9 cellular contexts compared by ENCODE assay signal in the genomic region with DNA sequence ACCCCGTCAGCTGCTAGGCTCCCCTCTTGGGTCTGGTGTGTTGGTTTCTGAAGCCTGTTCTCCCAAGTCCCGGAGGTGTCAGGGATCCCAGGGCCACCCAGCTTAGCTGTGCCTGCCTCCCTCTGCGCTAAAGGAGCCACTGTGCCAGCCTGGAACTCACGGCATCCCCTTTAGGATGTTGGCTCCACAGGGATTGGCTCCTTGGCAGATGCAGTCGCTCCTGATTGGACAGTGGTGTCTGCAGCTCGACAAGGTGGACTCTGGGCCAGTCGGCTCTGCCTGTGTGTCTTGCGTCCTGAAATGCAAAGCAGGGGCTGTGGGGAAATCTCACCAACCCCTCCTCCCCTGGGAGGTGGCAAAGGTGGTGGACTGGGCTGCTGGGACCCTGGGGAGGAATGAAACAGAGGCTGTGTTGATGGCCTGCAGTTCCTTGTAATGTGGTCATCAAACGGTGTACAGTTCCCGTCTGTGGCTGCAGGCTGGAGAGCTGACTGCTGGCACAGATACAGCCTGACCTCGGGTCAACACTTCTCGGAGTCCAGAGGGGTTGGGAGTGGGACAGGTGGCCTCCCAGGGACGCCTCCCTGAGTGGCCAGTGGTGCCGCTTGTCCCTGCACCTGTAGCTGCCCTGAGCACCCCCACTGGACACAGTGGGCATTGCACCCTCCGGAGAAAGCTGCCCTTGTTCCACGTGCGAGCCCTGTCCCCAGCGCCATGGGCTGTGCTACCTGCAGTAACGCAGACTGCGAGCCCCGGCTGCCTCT. TPM values are rescaled to one million over a fixed set of nuclear protein-coding genes. Genes with fewer than 3 reads are reported as not detected.
DNase-seq lines count a peak whose midpoint lies in the region; ATAC-seq, FAIRE-seq and TF ChIP-seq lines count a peak whose summit lies in the region.
"Had no signal": no experiment of that assay in that cellular context is flagged by ENCODE, and none has a peak within 500 bp of the region (broad histone marks: within the 10 kb centered on the region; RNA-seq: fewer than 3 reads in every experiment).

No MANE protein-coding gene starts in this region.

- CTCF ChIA-PET in endothelial cell of umbilical vein (lab: Charles Lee), result interaction anchor here (0.6 to 2.3 kb wide), 27 partner anchors 8 to 212 kb away, joined by 3 to 14 read pairs (median 5); partner anchors contain the start of gene ICMT

- no TSS peak for BruUV-seq in endothelial cell of umbilical vein (replicated peaks; lab: Mats Ljungman, UMichigan)

- intact Hi-C loops in endothelial cell of umbilical vein (cut with micrococcal nuclease) (no loop called here), posterior vena cava (cut with DNase I) (no loop called here)

- H3K9ac ChIP-seq in endothelial cell of umbilical vein (replicated peaks; ENCODE audit: extremely low read depth, insufficient read depth, low read length), result no peak overlapping the region

- FAIRE-seq in endothelial cell of umbilical vein (lab: Jason Lieb, UNC), result no peak
- FAIRE-seq in GM19239 (lab: Jason Lieb, UNC), result no peak
- FAIRE-seq: islet of Langerhans had no signal

- DNase-seq in COLO668 (lab: John Stamatoyannopoulos, UW; ENCODE audit: unreplicated experiment) (peak; percentile 72), LHCN-M2 (ENCODE audit: low read depth) (peak; percentile 14), endothelial cell of umbilical vein (ENCODE audit: low read depth, low spot score) (peak; percentile 30), posterior vena cava (ENCODE audit: low spot score) (no peak), GM19239 (ENCODE audit: insufficient read length, low spot score) (no peak)
- DNase-seq in activated CD4-positive, alpha-beta T cell treated with anti-CD3 and anti-CD28 coated beads, Interleukin-2, amount 50 U/mL, for 48 hours, result peak; percentile 29 to 53
- DNase-seq in naive thymus-derived CD8-positive, alpha-beta T cell, result peak in 5 of 10 donors; percentile 20 to 38 (median 32)

- H3K36me3 Mint-ChIP-seq in naive thymus-derived CD8-positive, alpha-beta T cell, result peaks cover 0 to 53% (median 8%) of the 10 kb centered on the region in 3 donors

- peak overlapping the region in 3 of 10 donors; percentile 35 to 93 (median 76) for H3K27ac Mint-ChIP-seq in naive thymus-derived CD8-positive, alpha-beta T cell

- no peak for TF ChIP-seq POLR2A in endothelial cell of umbilical vein (IDR thresholded peaks at IDR 0.05; ENCODE audit: low read depth, low read length)

- H3K27me3 Mint-ChIP-seq in naive thymus-derived CD8-positive, alpha-beta T cell, result no peaks in the 10 kb centered on the region

- peak; percentile 75 to 80 for ATAC-seq in naive thymus-derived CD8-positive, alpha-beta T cell
- no peak for ATAC-seq in HG03442 (IDR thresholded peaks at IDR 0.05; ENCODE audit: unreplicated experiment)

- no peak overlapping the region for H3K4me2 ChIP-seq in endothelial cell of umbilical vein (ENCODE audit: insufficient read depth, low read length)

- no peaks in the 10 kb centered on the region for H3K9me1 ChIP-seq in endothelial cell of umbilical vein (replicated peaks; ENCODE audit: control insufficient read depth, extremely low read depth, insufficient read depth, low read length)

- H4K20me1 ChIP-seq in endothelial cell of umbilical vein (replicated peaks; ENCODE audit: control insufficient read depth, extremely low read depth, insufficient read depth, low read length), result no peaks in the 10 kb centered on the region

- H3K9me3 Mint-ChIP-seq in naive thymus-derived CD8-positive, alpha-beta T cell, result no peaks in the 10 kb centered on the region

- H3K4me1 Mint-ChIP-seq in naive thymus-derived CD8-positive, alpha-beta T cell, result peaks cover 43 to 96% (median 87%) of the 10 kb centered on the region in 4 donors

- no peak overlapping the region for H3K27ac ChIP-seq in endothelial cell of umbilical vein (ENCODE audit: insufficient read depth, low read depth, low read length)

- peaks cover 0 to 2% of the 10 kb centered on the region in 2 experiments for H3K27me3 ChIP-seq in endothelial cell of umbilical vein (ENCODE audit: control insufficient read depth in 2 of 2, insufficient read depth in 2 of 2, low read length in 2 of 2)

- TF ChIP-seq CTCF in endothelial cell of umbilical vein (IDR thresholded peaks at IDR 0.05; ENCODE audit: extremely low read depth in 1 of 2, insufficient read depth in 1 of 2, low read depth in 1 of 2, low read length in 2 of 2), result peak; percentile 55 to 82

- no peaks in the 10 kb centered on the region for H3K36me3 ChIP-seq in endothelial cell of umbilical vein (ENCODE audit: control insufficient read depth in 2 of 2, extremely low read depth in 1 of 2, insufficient read depth in 2 of 2, low read length in 2 of 2)

- no peaks in the 10 kb centered on the region for H3K4me1 ChIP-seq in endothelial cell of umbilical vein (ENCODE audit: control insufficient read depth, extremely low read depth, insufficient read depth, low read length)

- no peaks in the 10 kb centered on the region for H3K9me3 ChIP-seq in endothelial cell of umbilical vein (replicated peaks; ENCODE audit: control insufficient read depth, insufficient read depth, low read length)

- no peak overlapping the region for H2AFZ ChIP-seq in endothelial cell of umbilical vein (ENCODE audit: low read depth, low read length)

- peak overlapping the region in 5 of 10 donors; percentile 24 to 72 (median 51) for H3K4me3 Mint-ChIP-seq in naive thymus-derived CD8-positive, alpha-beta T cell

- no peaks in the 10 kb centered on the region for H3K79me2 ChIP-seq in endothelial cell of umbilical vein (ENCODE audit: control insufficient read depth, insufficient read depth, low read length)

- no peak overlapping the region for H3K4me3 ChIP-seq in endothelial cell of umbilical vein (replicated peaks in 1 of 3; ENCODE audit: insufficient read depth in 1 of 3, low read depth in 1 of 3, low read length in 3 of 3)

- POLR2A ChIA-PET in endothelial cell of umbilical vein (lab: Charles Lee), result no interaction called here
- POLR2A ChIA-PET in naive thymus-derived CD8-positive, alpha-beta T cell (lab: Charles Lee), result interaction anchor here (1.8 kb wide), 1 partner anchor 8 kb away, joined by 8 read pairs; no protein-coding TSS in a partner anchor

- dilution Hi-C loops in endothelial cell of umbilical vein (cut with MboI; ENCODE audit: extremely low pct_ligation_motif_present, low sequenced_read_pairs), result no loop called here

TF ChIP-seq in endothelial cell of umbilical vein, 7 proteins besides CTCF, POLR2A, EP300 and RAD21:
- TF ChIP-seq GATA2 (IDR thresholded peaks at IDR 0.05; ENCODE audit: insufficient read depth, insufficient read length, low read depth, low read length), result no peak
- no peak for TF ChIP-seq JUN (IDR thresholded peaks at IDR 0.05; ENCODE audit: borderline replicate concordance, insufficient read depth, insufficient read length, low read depth)
- no peak for TF ChIP-seq MAX (IDR thresholded peaks at IDR 0.05; ENCODE audit: insufficient read depth, insufficient read length)
- no peak for TF ChIP-seq POLR2AphosphoS5 (IDR thresholded peaks at IDR 0.05; ENCODE audit: insufficient read depth, low read depth, low read length)
- no peak for TF ChIP-seq EZH2 (IDR thresholded peaks at IDR 0.05; ENCODE audit: borderline replicate concordance, low read depth, low read length, severe bottlenecking)
- TF ChIP-seq MYC (IDR thresholded peaks at IDR 0.05; ENCODE audit: low read depth, low read length), result no peak
- TF ChIP-seq FOS (IDR thresholded peaks at IDR 0.05; ENCODE audit: borderline replicate concordance, insufficient read depth, low read length), result no peak

RNA-seq across cellular contexts. Expression of gene KCNAB2, which starts 11.5 kb away (rescaled TPM):
- total RNA-seq in LHCN-M2 (2014; rRNA removed), result 0.96 and 1.0 TPM in 2 replicates
- polyA plus RNA-seq in LHCN-M2 (2012), result 1.9 TPM
- 3.8 and 4.6 TPM in 2 replicates for total RNA-seq in endothelial cell of umbilical vein
- polyA plus RNA-seq in endothelial cell of umbilical vein, result 2.2 and 2.4 TPM in 2 replicates
- 1.8 and 2.4 TPM in 2 replicates for polyA plus RNA-seq in endothelial cell of umbilical vein (2011; cell fraction: cytosol; rRNA removed)
- 6.3 and 7.0 TPM in 2 replicates for polyA plus RNA-seq in endothelial cell of umbilical vein (2011; cell fraction: nucleus; rRNA removed)
- polyA plus RNA-seq in endothelial cell of umbilical vein (2012), result 3.5 and 5.9 TPM in 2 replicates
- polyA minus RNA-seq in endothelial cell of umbilical vein, result 1.5 and 1.8 TPM in 2 replicates
- 24.4 TPM for polyA minus RNA-seq in endothelial cell of umbilical vein (2011; cell fraction: cytosol; rRNA and poly(A)+ RNA removed)
- polyA minus RNA-seq in endothelial cell of umbilical vein (2011; cell fraction: nucleus; rRNA and poly(A)+ RNA removed), result 1.9 and 5.2 TPM in 2 replicates
- 100 to 1,000 TPM; 189 to 190 TPM for total RNA-seq in naive thymus-derived CD8-positive, alpha-beta T cell
- polyA plus RNA-seq in naive thymus-derived CD8-positive, alpha-beta T cell, result 10 to 100 TPM; 17.8 to 46.6 (median 21.4) TPM
- total RNA-seq in posterior vena cava, result 10 to 100 TPM; 13.5 to 21.8 TPM

RNA-seq across cellular contexts. Expression of gene NPHP4, which starts 41.9 kb away (rescaled TPM):
- total RNA-seq in LHCN-M2 (2014; rRNA removed) (4.5 and 4.7 TPM in 2 replicates), endothelial cell of umbilical vein (9.9 and 11.7 TPM in 2 replicates), posterior vena cava (1 to 10 TPM; 6.9 to 7.7 TPM)
- polyA plus RNA-seq in LHCN-M2 (2012), result 3.8 TPM
- 4.4 and 5.0 TPM in 2 replicates for polyA plus RNA-seq in endothelial cell of umbilical vein
- 3.2 and 4.3 TPM in 2 replicates for polyA plus RNA-seq in endothelial cell of umbilical vein (2011; cell fraction: cytosol; rRNA removed)
- polyA plus RNA-seq in endothelial cell of umbilical vein (2011; cell fraction: nucleus; rRNA removed), result 23.1 and 24.3 TPM in 2 replicates
- polyA plus RNA-seq in endothelial cell of umbilical vein (2012), result 5.4 and 7.8 TPM in 2 replicates
- 6.9 and 11.9 TPM in 2 replicates for polyA minus RNA-seq in endothelial cell of umbilical vein
- polyA minus RNA-seq in endothelial cell of umbilical vein (2011; cell fraction: cytosol; rRNA and poly(A)+ RNA removed), result 7.3 TPM
- 11.4 and 15.6 TPM in 2 replicates for polyA minus RNA-seq in endothelial cell of umbilical vein (2011; cell fraction: nucleus; rRNA and poly(A)+ RNA removed)
- total RNA-seq in naive thymus-derived CD8-positive, alpha-beta T cell, result 1 to 10 TPM; 6.2 to 6.3 TPM
- polyA plus RNA-seq in naive thymus-derived CD8-positive, alpha-beta T cell, result under 1 TPM; 0.14 to 0.97 (median 0.22) TPM

Comparison
In these comparisons a context has a peak if more than half of its experiments do, and no peak if none do; other contexts are left out.
1. DNase-seq: peak in COLO668 (single experiment), LHCN-M2 (single experiment), activated CD4-positive, alpha-beta T cell treated with anti-CD3 and anti-CD28 coated beads, Interleukin-2, amount 50 U/mL, for 48 hours (2 of 2) and endothelial cell of umbilical vein (single experiment); none in posterior vena cava (single experiment) and GM19239 (single experiment).
2. RNA of gene KCNAB2, which starts 11.5 kb away (total RNA-seq): 189 to 190 TPM in naive thymus-derived CD8-positive, alpha-beta T cell; 13.5 to 21.8 TPM in posterior vena cava, 3.8 to 4.6 TPM in endothelial cell of umbilical vein and 0.96 to 1.0 TPM in LHCN-M2; every median in the first group is over 4 times any median in the second.